8 cellular contexts compared by ENCODE assay signal in genomic region chr6:17725083-17725482, GRCh38. TPM values are rescaled to one million over a fixed set of nuclear protein-coding genes. Genes with fewer than 3 reads are reported as not detected.
DNase-seq lines count a peak whose midpoint lies in the region; ATAC-seq and TF ChIP-seq lines count a peak whose summit lies in the region.

No MANE protein-coding gene starts in this region.

- DNase-seq in Right ventricle myocardium inferior (ENCODE audit: missing footprints) = no peak
- no peak for DNase-seq in cardiac septum (ENCODE audit: low spot score)
- DNase-seq in SK-N-SH = peak; percentile 71
- peak; percentile 48 for DNase-seq in hepatocyte (ENCODE audit: low spot score)
- no peak for DNase-seq in foreskin keratinocyte
- no peak for DNase-seq in DMS114 treated with DMSO at 0.1 percent for 48 hours (lab: John Stamatoyannopoulos, UW; ENCODE audit: unreplicated experiment)
- DNase-seq in esophagus squamous epithelium (lab: John Stamatoyannopoulos, UW) = no peak

- H3K4me1 ChIP-seq in SK-N-SH (ENCODE audit: control insufficient read depth in 1 of 2, insufficient read depth in 2 of 2, low read depth in 1 of 2, low read length in 1 of 2) (peaks cover 4 to 7% of the 10 kb centered on the region in 2 experiments; a peak in 2 of 4 replicates), hepatocyte (ENCODE audit: insufficient read depth) (no peaks in the 10 kb centered on the region), foreskin keratinocyte (peaks cover 6% of the 10 kb centered on the region), esophagus squamous epithelium (peaks cover 0 to 5% (median 0%) of the 10 kb centered on the region in 3 donors)

- ATAC-seq in Right ventricle myocardium inferior = peak; percentile 93
- no peak for ATAC-seq in HG03095 (IDR thresholded peaks at IDR 0.05; ENCODE audit: unreplicated experiment)
- no peak for ATAC-seq in foreskin keratinocyte

- TF ChIP-seq EP300 in SK-N-SH (IDR thresholded peaks at IDR 0.05; ENCODE audit: borderline replicate concordance in 1 of 2, low read depth in 1 of 2, low read length in 1 of 2) = no peak

- CTCF ChIA-PET in SK-N-SH (lab: Yijun Ruan, JAX) = interaction anchor here (1.1 kb wide), 1 partner anchor 141 kb away, joined by 3 read pairs; no protein-coding TSS in a partner anchor

- no peaks in the 10 kb centered on the region for H3K36me3 ChIP-seq in SK-N-SH (replicated peaks in 1 of 2; ENCODE audit: control insufficient read depth in 1 of 2, insufficient read depth in 2 of 2, low read length in 1 of 2)
- H3K36me3 ChIP-seq in hepatocyte (replicated peaks; ENCODE audit: insufficient read depth, low read depth) = no peaks in the 10 kb centered on the region
- no peaks in the 10 kb centered on the region for H3K36me3 ChIP-seq in esophagus squamous epithelium

- H4K20me1 ChIP-seq in SK-N-SH (ENCODE audit: insufficient read depth) = no peaks in the 10 kb centered on the region
- no peaks in the 10 kb centered on the region for H4K20me1 ChIP-seq in hepatocyte (ENCODE audit: insufficient read depth, poor library complexity, severe bottlenecking)

- no peak overlapping the region for H3K4me2 ChIP-seq in SK-N-SH
- no peak overlapping the region for H3K4me2 ChIP-seq in hepatocyte

- H3K27me3 ChIP-seq in SK-N-SH (ENCODE audit: insufficient read depth) = no peaks in the 10 kb centered on the region
- no peaks in the 10 kb centered on the region for H3K27me3 ChIP-seq in hepatocyte
- no peaks in the 10 kb centered on the region for H3K27me3 ChIP-seq in foreskin keratinocyte
- H3K27me3 ChIP-seq in esophagus squamous epithelium = no peaks in the 10 kb centered on the region

- H3K4me3 ChIP-seq in SK-N-SH (ENCODE audit: low read depth in 2 of 2, low read length in 1 of 2) (no peak overlapping the region), hepatocyte (no peak overlapping the region), esophagus squamous epithelium (no peak overlapping the region)

- H3K79me2 ChIP-seq in SK-N-SH (ENCODE audit: insufficient read depth) = no peaks in the 10 kb centered on the region
- no peaks in the 10 kb centered on the region for H3K79me2 ChIP-seq in hepatocyte

- H2AFZ ChIP-seq in SK-N-SH (ENCODE audit: low read depth) (peak overlapping the region; percentile 70; the same call in 1 of the 2 replicates), hepatocyte (peak overlapping the region; percentile 20)

- TF ChIP-seq POLR2A in esophagus squamous epithelium (IDR thresholded peaks at IDR 0.05) = no peak

- POLR2A ChIA-PET in SK-N-SH (lab: Yijun Ruan, JAX) = interaction anchor here (0.5 to 0.8 kb wide), 2 partner anchors 18 to 324 kb away, joined by 3 to 5 read pairs; partner anchors contain the start of gene NUP153

- TF ChIP-seq CTCF in SK-N-SH (IDR thresholded peaks at IDR 0.05) (no peak), hepatocyte (IDR thresholded peaks at IDR 0.05; ENCODE audit: poor library complexity) (no peak), foreskin keratinocyte (conservative IDR thresholded peaks at IDR 0.05) (no peak), esophagus squamous epithelium (IDR thresholded peaks at IDR 0.05) (no peak)

- H3K27ac ChIP-seq in SK-N-SH (ENCODE audit: low read depth in 2 of 2, low read length in 1 of 2) = no peak overlapping the region
- H3K27ac ChIP-seq in hepatocyte = no peak overlapping the region
- no peak overlapping the region for H3K27ac ChIP-seq in foreskin keratinocyte
- no peak overlapping the region for H3K27ac ChIP-seq in esophagus squamous epithelium

- H3K9ac ChIP-seq in SK-N-SH = no peak overlapping the region

- intact Hi-C loops in Right ventricle myocardium inferior (cut with DNase I) (no loop called here), cardiac septum (cut with DNase I) (no loop called here), esophagus squamous epithelium (cut with DNase I) (no loop called here)

- no peak for TF ChIP-seq RAD21 in SK-N-SH (IDR thresholded peaks at IDR 0.05; ENCODE audit: low read length)

- 66% methylated on average over 6 of the region's 6 CpGs for WGBS in SK-N-SH (ENCODE audit: low lambda C conversion rate)
- WGBS in hepatocyte (ENCODE audit: low lambda C conversion rate, missing lambda C conversion rate) = 31% methylated on average over 6 of the region's 6 CpGs
- WGBS in esophagus squamous epithelium, 2 donors = 43 to 45% methylated on average over 6 of the region's 6 CpGs

- H3K9me2 ChIP-seq in SK-N-SH (no peaks in the 10 kb centered on the region), hepatocyte (replicated peaks; ENCODE audit: insufficient read depth) (no peaks in the 10 kb centered on the region)

- H3F3A ChIP-seq in SK-N-SH (replicated peaks; ENCODE audit: insufficient read depth) = no peaks in the 10 kb centered on the region

- H3K9me3 ChIP-seq in SK-N-SH (no peaks in the 10 kb centered on the region), hepatocyte (ENCODE audit: low read depth) (no peaks in the 10 kb centered on the region), esophagus squamous epithelium (no peaks in the 10 kb centered on the region)

TF ChIP-seq in SK-N-SH, 30 proteins besides CTCF, POLR2A, EP300 and RAD21:
- TF ChIP-seq USF2 (IDR thresholded peaks at IDR 0.05; ENCODE audit: borderline replicate concordance, low read depth, low read length) (no peak), RXRA (IDR thresholded peaks at IDR 0.05; ENCODE audit: borderline replicate concordance, low read depth) (no peak), GABPA (IDR thresholded peaks at IDR 0.05; ENCODE audit: low read depth) (no peak), FOSL2 (IDR thresholded peaks at IDR 0.05; ENCODE audit: borderline replicate concordance, low read depth) (no peak), IRF3 (IDR thresholded peaks at IDR 0.05; ENCODE audit: low read depth, low read length) (no peak), NFIC (IDR thresholded peaks at IDR 0.05; ENCODE audit: borderline replicate concordance) (no peak), ELF1 (IDR thresholded peaks at IDR 0.05) (no peak), RCOR1 (IDR thresholded peaks at IDR 0.05; ENCODE audit: low read length) (no peak), MXI1 (IDR thresholded peaks at IDR 0.05; ENCODE audit: low read depth, low read length) (no peak), RFX5 (IDR thresholded peaks at IDR 0.05; ENCODE audit: low read length) (no peak), SIN3A (IDR thresholded peaks at IDR 0.05; ENCODE audit: borderline replicate concordance, low read depth, low read length) (no peak), TEAD4 (IDR thresholded peaks at IDR 0.05; ENCODE audit: borderline replicate concordance, insufficient read depth) (no peak), CHD2 (IDR thresholded peaks at IDR 0.05; ENCODE audit: low read length, partially characterized antibody) (no peak), ZBTB33 (IDR thresholded peaks at IDR 0.05; ENCODE audit: borderline replicate concordance, low read depth) (no peak), POLR2AphosphoS5 (IDR thresholded peaks at IDR 0.05; ENCODE audit: low read depth, low read length) (no peak), GATA2 (CRISPR knock-in tag; IDR thresholded peaks at IDR 0.05) (no peak)

RNA-seq across cellular contexts. Expression of gene NUP153, which starts 18.4 kb away (rescaled TPM):
- total RNA-seq in Right ventricle myocardium inferior = 23.5 TPM
- 25.8 TPM for total RNA-seq in cardiac septum
- polyA plus RNA-seq in SK-N-SH (2012; rRNA removed) = 10.5 and 14.5 TPM in 2 replicates
- polyA plus RNA-seq in SK-N-SH (2012; cell fraction: cytosol; rRNA removed) = 10.6 and 10.9 TPM in 2 replicates
- polyA plus RNA-seq in SK-N-SH (2012; cell fraction: nucleus; rRNA removed) = 12.9 and 28.1 TPM in 2 replicates
- 29.5 and 31.1 TPM in 2 replicates for total RNA-seq in hepatocyte
- polyA plus RNA-seq in hepatocyte = 7.9 and 9.4 TPM in 2 replicates
- 48.5 and 56.8 TPM in 2 replicates for total RNA-seq in foreskin keratinocyte
- 8.8 and 11.8 TPM in 2 replicates for polyA plus RNA-seq in foreskin keratinocyte
- 10 to 100 TPM; 27.7 to 49.4 (median 40.6) TPM for total RNA-seq in esophagus squamous epithelium

Comparison
In these comparisons a context has a peak if more than half of its experiments do, and no peak if none do; other contexts are left out.
1. DNase-seq: peak in SK-N-SH (single experiment) and hepatocyte (single experiment); none in Right ventricle myocardium inferior (single experiment), cardiac septum (single experiment), foreskin keratinocyte (0 of 2), DMS114 treated with DMSO at 0.1 percent for 48 hours (single experiment) and esophagus squamous epithelium (single experiment).